ENCODE assay signal across 1 cellular context in the genomic region with DNA sequence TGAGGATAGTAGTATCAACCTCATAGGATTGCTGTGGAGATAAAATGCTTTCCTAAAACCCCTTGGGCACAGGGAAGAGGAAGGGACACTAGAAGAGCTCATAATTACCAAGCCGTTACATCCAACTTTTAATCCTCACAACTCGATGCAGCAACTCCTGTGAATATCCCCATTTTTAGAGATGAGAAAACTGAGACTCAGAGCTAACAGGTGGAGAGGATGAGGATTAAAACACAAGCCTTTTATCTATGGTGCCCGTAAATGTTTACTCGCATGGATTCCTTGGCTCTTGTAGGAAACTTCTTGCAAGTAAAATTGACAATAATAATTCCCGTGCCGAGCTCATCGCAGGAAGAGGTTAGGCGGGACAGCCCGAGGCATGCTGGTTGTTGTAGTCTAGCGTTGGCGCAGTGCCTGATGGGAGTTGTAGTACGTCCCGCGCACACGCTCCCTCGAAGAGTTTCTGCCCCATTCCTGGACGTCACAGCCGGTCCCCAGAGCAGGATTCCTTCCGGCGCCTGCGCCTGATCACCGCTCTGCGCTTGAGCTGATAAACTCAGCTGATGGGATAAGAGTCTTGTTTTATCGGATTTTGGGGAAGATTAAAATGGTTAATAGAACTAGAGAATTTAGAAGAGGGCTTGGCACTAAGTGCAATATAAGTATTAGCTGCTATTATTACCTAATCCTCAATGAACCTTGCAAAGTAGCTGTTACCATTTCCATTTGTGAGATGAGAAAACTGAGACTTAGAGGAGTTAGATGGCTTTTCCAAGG.
TF ChIP-seq lines count a peak whose summit lies in the region.

No MANE protein-coding gene starts in this region.

TF ChIP-seq in K562, 482 proteins besides CTCF, POLR2A, EP300 and RAD21 (continued from another document and continues in another):
- no peak for TF ChIP-seq HMG20A (CRISPR knock-in tag; conservative IDR thresholded peaks at IDR 0.05)
- peak; percentile 78 for TF ChIP-seq CXXC5 (CRISPR knock-in tag; IDR thresholded peaks at IDR 0.05)
- TF ChIP-seq ZNF316 (IDR thresholded peaks at IDR 0.05): no peak
- no peak for TF ChIP-seq HOXB6 (CRISPR knock-in tag; IDR thresholded peaks at IDR 0.05; ENCODE audit: borderline replicate concordance)
- no peak for TF ChIP-seq BRF2 (IDR thresholded peaks at IDR 0.05; ENCODE audit: borderline replicate concordance, insufficient read depth, insufficient read length)
- TF ChIP-seq KDM4B (IDR thresholded peaks at IDR 0.05; ENCODE audit: borderline replicate concordance in 2 of 2, low read depth in 1 of 2): no peak
- no peak for TF ChIP-seq CREB5 (CRISPR knock-in tag; IDR thresholded peaks at IDR 0.05)
- no peak for TF ChIP-seq TAF7 (tag; IDR thresholded peaks at IDR 0.05)
- no peak for TF ChIP-seq MAFK (IDR thresholded peaks at IDR 0.05; ENCODE audit: low read length)
- TF ChIP-seq IRF2 (CRISPR knock-in tag; IDR thresholded peaks at IDR 0.05): no peak
- TF ChIP-seq RFX1 (IDR thresholded peaks at IDR 0.05): no peak
- peak; percentile 66 for TF ChIP-seq TBP (optimal IDR thresholded peaks at IDR 0.05; ENCODE audit: low read depth, low read length)
- TF ChIP-seq IRF9 (tag; IDR thresholded peaks at IDR 0.05): no peak
- TF ChIP-seq SMARCA4 (IDR thresholded peaks at IDR 0.05): no peak
- TF ChIP-seq POU5F1 (IDR thresholded peaks at IDR 0.05; ENCODE audit: borderline replicate concordance, low read depth, low read length, partially characterized antibody): no peak
- TF ChIP-seq CC2D1A (IDR thresholded peaks at IDR 0.05): no peak
- TF ChIP-seq, protein P1, sequence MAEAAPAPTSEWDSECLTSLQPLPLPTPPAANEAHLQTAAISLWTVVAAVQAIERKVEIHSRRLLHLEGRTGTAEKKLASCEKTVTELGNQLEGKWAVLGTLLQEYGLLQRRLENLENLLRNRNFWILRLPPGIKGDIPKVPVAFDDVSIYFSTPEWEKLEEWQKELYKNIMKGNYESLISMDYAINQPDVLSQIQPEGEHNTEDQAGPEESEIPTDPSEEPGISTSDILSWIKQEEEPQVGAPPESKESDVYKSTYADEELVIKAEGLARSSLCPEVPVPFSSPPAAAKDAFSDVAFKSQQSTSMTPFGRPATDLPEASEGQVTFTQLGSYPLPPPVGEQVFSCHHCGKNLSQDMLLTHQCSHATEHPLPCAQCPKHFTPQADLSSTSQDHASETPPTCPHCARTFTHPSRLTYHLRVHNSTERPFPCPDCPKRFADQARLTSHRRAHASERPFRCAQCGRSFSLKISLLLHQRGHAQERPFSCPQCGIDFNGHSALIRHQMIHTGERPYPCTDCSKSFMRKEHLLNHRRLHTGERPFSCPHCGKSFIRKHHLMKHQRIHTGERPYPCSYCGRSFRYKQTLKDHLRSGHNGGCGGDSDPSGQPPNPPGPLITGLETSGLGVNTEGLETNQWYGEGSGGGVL (CRISPR knock-in tag; IDR thresholded peaks at IDR 0.05): no peak
- TF ChIP-seq, protein P2, sequence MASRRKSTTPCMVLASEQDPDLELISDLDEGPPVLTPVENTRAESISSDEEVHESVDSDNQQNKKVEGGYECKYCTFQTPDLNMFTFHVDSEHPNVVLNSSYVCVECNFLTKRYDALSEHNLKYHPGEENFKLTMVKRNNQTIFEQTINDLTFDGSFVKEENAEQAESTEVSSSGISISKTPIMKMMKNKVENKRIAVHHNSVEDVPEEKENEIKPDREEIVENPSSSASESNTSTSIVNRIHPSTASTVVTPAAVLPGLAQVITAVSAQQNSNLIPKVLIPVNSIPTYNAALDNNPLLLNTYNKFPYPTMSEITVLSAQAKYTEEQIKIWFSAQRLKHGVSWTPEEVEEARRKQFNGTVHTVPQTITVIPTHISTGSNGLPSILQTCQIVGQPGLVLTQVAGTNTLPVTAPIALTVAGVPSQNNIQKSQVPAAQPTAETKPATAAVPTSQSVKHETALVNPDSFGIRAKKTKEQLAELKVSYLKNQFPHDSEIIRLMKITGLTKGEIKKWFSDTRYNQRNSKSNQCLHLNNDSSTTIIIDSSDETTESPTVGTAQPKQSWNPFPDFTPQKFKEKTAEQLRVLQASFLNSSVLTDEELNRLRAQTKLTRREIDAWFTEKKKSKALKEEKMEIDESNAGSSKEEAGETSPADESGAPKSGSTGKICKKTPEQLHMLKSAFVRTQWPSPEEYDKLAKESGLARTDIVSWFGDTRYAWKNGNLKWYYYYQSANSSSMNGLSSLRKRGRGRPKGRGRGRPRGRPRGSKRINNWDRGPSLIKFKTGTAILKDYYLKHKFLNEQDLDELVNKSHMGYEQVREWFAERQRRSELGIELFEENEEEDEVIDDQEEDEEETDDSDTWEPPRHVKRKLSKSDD (conservative IDR thresholded peaks at IDR 0.05; ENCODE audit: low read length): 0 out of 2 replicates have a peak, but pooled peaks have one; percentile 23
- no peak for TF ChIP-seq PHTF2 (CRISPR knock-in tag; IDR thresholded peaks at IDR 0.05)
- TF ChIP-seq JUND (IDR thresholded peaks at IDR 0.05; ENCODE audit: borderline replicate concordance, low read depth, low read length): peak; percentile 71
- no peak; the same call in 2 of the 3 replicates for TF ChIP-seq JUND (tag; IDR thresholded peaks at IDR 0.05; ENCODE audit: borderline replicate concordance, low read depth, low read length)
- no peak for TF ChIP-seq CBX3 (IDR thresholded peaks at IDR 0.05; ENCODE audit: borderline replicate concordance in 1 of 2, low read length in 2 of 2)
- TF ChIP-seq, protein P3, sequence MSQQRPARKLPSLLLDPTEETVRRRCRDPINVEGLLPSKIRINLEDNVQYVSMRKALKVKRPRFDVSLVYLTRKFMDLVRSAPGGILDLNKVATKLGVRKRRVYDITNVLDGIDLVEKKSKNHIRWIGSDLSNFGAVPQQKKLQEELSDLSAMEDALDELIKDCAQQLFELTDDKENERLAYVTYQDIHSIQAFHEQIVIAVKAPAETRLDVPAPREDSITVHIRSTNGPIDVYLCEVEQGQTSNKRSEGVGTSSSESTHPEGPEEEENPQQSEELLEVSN (IDR thresholded peaks at IDR 0.05; ENCODE audit: borderline replicate concordance in 1 of 2, extremely low read depth in 1 of 2, insufficient read depth in 1 of 2, insufficient read length in 1 of 2, low read depth in 1 of 2, low read length in 1 of 2, poor library complexity in 1 of 2, severe bottlenecking in 1 of 2): peak; percentile 49 to 53
- TF ChIP-seq IRF1 (CRISPR knock-in tag; IDR thresholded peaks at IDR 0.05; ENCODE audit: borderline replicate concordance): no peak
- TF ChIP-seq PCBP1 (IDR thresholded peaks at IDR 0.05; ENCODE audit: low read depth, low read length, poor library complexity, severe bottlenecking): no peak
- 0 out of 4 replicates have a peak, but pooled peaks have one; percentile 10 to 19 for TF ChIP-seq TBL1XR1 (IDR thresholded peaks at IDR 0.05; ENCODE audit: low read length in 2 of 2)
- TF ChIP-seq ETV1 (tag; conservative IDR thresholded peaks at IDR 0.05; ENCODE audit: low read depth): peak; percentile 79
- no peak for TF ChIP-seq TEAD4 (IDR thresholded peaks at IDR 0.05; ENCODE audit: low read length)
- no peak for TF ChIP-seq TEAD4 (CRISPR knock-in tag; IDR thresholded peaks at IDR 0.05; ENCODE audit: borderline replicate concordance)
- TF ChIP-seq HCFC1 (IDR thresholded peaks at IDR 0.05; ENCODE audit: low read depth, low read length): peak; percentile 98
- no peak for TF ChIP-seq ZNF23 (CRISPR knock-in tag; IDR thresholded peaks at IDR 0.05)
- no peak for TF ChIP-seq ZNF780A (CRISPR knock-in tag; IDR thresholded peaks at IDR 0.05)
- TF ChIP-seq ZNF431 (CRISPR knock-in tag; IDR thresholded peaks at IDR 0.05): no peak
- TF ChIP-seq NCOA6 (IDR thresholded peaks at IDR 0.05): no peak
- TF ChIP-seq, protein P4, sequence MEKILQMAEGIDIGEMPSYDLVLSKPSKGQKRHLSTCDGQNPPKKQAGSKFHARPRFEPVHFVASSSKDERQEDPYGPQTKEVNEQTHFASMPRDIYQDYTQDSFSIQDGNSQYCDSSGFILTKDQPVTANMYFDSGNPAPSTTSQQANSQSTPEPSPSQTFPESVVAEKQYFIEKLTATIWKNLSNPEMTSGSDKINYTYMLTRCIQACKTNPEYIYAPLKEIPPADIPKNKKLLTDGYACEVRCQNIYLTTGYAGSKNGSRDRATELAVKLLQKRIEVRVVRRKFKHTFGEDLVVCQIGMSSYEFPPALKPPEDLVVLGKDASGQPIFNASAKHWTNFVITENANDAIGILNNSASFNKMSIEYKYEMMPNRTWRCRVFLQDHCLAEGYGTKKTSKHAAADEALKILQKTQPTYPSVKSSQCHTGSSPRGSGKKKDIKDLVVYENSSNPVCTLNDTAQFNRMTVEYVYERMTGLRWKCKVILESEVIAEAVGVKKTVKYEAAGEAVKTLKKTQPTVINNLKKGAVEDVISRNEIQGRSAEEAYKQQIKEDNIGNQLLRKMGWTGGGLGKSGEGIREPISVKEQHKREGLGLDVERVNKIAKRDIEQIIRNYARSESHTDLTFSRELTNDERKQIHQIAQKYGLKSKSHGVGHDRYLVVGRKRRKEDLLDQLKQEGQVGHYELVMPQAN (IDR thresholded peaks at IDR 0.05; ENCODE audit: borderline replicate concordance): no peak
- TF ChIP-seq BRCA1 (IDR thresholded peaks at IDR 0.05): no peak
- no peak for TF ChIP-seq BRCA1 (CRISPR knock-in tag; IDR thresholded peaks at IDR 0.05)
- peak; percentile 49; the same call in 1 of the 2 replicates for TF ChIP-seq EP400 (IDR thresholded peaks at IDR 0.05)
- TF ChIP-seq ZNF282 (CRISPR knock-in tag; IDR thresholded peaks at IDR 0.05): no peak
- peak; percentile 71 for TF ChIP-seq MTA1 (IDR thresholded peaks at IDR 0.05; ENCODE audit: borderline replicate concordance)
- TF ChIP-seq, protein P5, sequence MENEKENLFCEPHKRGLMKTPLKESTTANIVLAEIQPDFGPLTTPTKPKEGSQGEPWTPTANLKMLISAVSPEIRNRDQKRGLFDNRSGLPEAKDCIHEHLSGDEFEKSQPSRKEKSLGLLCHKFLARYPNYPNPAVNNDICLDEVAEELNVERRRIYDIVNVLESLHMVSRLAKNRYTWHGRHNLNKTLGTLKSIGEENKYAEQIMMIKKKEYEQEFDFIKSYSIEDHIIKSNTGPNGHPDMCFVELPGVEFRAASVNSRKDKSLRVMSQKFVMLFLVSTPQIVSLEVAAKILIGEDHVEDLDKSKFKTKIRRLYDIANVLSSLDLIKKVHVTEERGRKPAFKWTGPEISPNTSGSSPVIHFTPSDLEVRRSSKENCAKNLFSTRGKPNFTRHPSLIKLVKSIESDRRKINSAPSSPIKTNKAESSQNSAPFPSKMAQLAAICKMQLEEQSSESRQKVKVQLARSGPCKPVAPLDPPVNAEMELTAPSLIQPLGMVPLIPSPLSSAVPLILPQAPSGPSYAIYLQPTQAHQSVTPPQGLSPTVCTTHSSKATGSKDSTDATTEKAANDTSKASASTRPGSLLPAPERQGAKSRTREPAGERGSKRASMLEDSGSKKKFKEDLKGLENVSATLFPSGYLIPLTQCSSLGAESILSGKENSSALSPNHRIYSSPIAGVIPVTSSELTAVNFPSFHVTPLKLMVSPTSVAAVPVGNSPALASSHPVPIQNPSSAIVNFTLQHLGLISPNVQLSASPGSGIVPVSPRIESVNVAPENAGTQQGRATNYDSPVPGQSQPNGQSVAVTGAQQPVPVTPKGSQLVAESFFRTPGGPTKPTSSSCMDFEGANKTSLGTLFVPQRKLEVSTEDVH (IDR thresholded peaks at IDR 0.05; ENCODE audit: low read depth, partially characterized antibody): peak; percentile 52
- TF ChIP-seq PHB2 (IDR thresholded peaks at IDR 0.05; ENCODE audit: low read depth): no peak
- TF ChIP-seq ZNF395 (CRISPR knock-in tag; IDR thresholded peaks at IDR 0.05): peak; percentile 71; the same call in 1 of the 2 replicates
- no peak for TF ChIP-seq CSDE1 (IDR thresholded peaks at IDR 0.05)
